ENCODE assay signal across 8 cellular contexts in genomic region chr3:197942956-197943556, GRCh38. TPM values are rescaled to one million over a fixed set of nuclear protein-coding genes. Genes with fewer than 3 reads are reported as not detected.
A peak's percentile ranks its signal among the peaks of the same experiment; 100 is the strongest.
DNase-seq lines count a peak whose midpoint lies in the region; ATAC-seq, FAIRE-seq and TF ChIP-seq lines count a peak whose summit lies in the region.

No MANE protein-coding gene starts in this region.

- H2AFZ ChIP-seq in Loucy (ENCODE audit: low read length) (no peak overlapping the region), smooth muscle cell (ENCODE audit: low read depth) (no peak overlapping the region)

- no peak overlapping the region for H3K27ac ChIP-seq in smooth muscle cell (ENCODE audit: low read depth)

- H3K4me3 ChIP-seq in Loucy (ENCODE audit: low read length, poor library complexity, severe bottlenecking) (no peak overlapping the region), smooth muscle cell (no peak overlapping the region)

- H3K4me1 ChIP-seq in Loucy (ENCODE audit: insufficient read depth, low read length, poor library complexity, severe bottlenecking), result peaks cover 6% of the 10 kb centered on the region
- no peaks in the 10 kb centered on the region for H3K4me1 ChIP-seq in smooth muscle cell (ENCODE audit: low read depth)

- H3K9me2 ChIP-seq in Loucy (replicated peaks; ENCODE audit: low read depth, low read length), result no peaks in the 10 kb centered on the region

- no peak for ATAC-seq in HG02981 (IDR thresholded peaks at IDR 0.05; ENCODE audit: unreplicated experiment)

- H3K9me3 ChIP-seq in Loucy (ENCODE audit: insufficient read depth, low read depth, low read length) (no peaks in the 10 kb centered on the region), smooth muscle cell (replicated peaks; ENCODE audit: low read depth) (no peaks in the 10 kb centered on the region)

- no peak overlapping the region for H3K9ac ChIP-seq in Loucy (ENCODE audit: low read depth, low read length, poor library complexity, severe bottlenecking)
- no peak overlapping the region for H3K9ac ChIP-seq in smooth muscle cell (ENCODE audit: low read depth)

- H3K36me3 ChIP-seq in Loucy (ENCODE audit: insufficient read depth, low read length) (no peaks in the 10 kb centered on the region), smooth muscle cell (ENCODE audit: low read depth) (no peaks in the 10 kb centered on the region)

- no peaks in the 10 kb centered on the region for H3K79me2 ChIP-seq in Loucy (ENCODE audit: insufficient read depth, low read length)
- H3K79me2 ChIP-seq in smooth muscle cell (ENCODE audit: low read depth), result no peaks in the 10 kb centered on the region

- TF ChIP-seq CTCF in Loucy (conservative IDR thresholded peaks at IDR 0.05; ENCODE audit: low read length), result peak; percentile 85
- TF ChIP-seq CTCF in smooth muscle cell (IDR thresholded peaks at IDR 0.05; ENCODE audit: borderline replicate concordance, insufficient read depth, poor library complexity, severe bottlenecking), result peak; percentile 67

- no peaks in the 10 kb centered on the region for H3K27me3 ChIP-seq in Loucy (ENCODE audit: insufficient read depth, low read length, poor library complexity, severe bottlenecking)
- H3K27me3 ChIP-seq in smooth muscle cell (ENCODE audit: low read depth), result no peaks in the 10 kb centered on the region

- no peaks in the 10 kb centered on the region for H3F3A ChIP-seq in Loucy (ENCODE audit: low read depth)
- no peaks in the 10 kb centered on the region for H3F3A ChIP-seq in smooth muscle cell (ENCODE audit: low read depth)

- in situ Hi-C loops in ACHN (cut with HindIII; ENCODE audit: low pct_ligation_motif_present, low pct_unique_long_range_greater_than_20kb, low sequenced_read_pairs), result no loop called here

- 60% methylated on average over 2 of the region's 2 CpGs for WGBS in smooth muscle cell (ENCODE audit: low lambda C conversion rate)

- DNase-seq in ACHN, result peak; percentile 56
- peak; percentile 54 for DNase-seq in EL
- peak; percentile 46 for DNase-seq in foreskin melanocyte
- DNase-seq in smooth muscle cell (lab: John Stamatoyannopoulos, UW; ENCODE audit: unreplicated experiment), result no peak
- DNase-seq in COR-L47 (lab: John Stamatoyannopoulos, UW), result no peak

- peak; percentile 70 for FAIRE-seq in TTC549 (lab: Jason Lieb, UNC)

- no peak overlapping the region for H3K4me2 ChIP-seq in Loucy (ENCODE audit: low read depth, low read length, poor library complexity, severe bottlenecking)
- no peak overlapping the region for H3K4me2 ChIP-seq in smooth muscle cell

- H4K20me1 ChIP-seq in Loucy (ENCODE audit: insufficient read depth, low read length, poor library complexity, severe bottlenecking) (no peaks in the 10 kb centered on the region), smooth muscle cell (ENCODE audit: low read depth) (no peaks in the 10 kb centered on the region)

RNA-seq across cellular contexts. Expression of gene RPL35A, which starts 6.9 kb away (rescaled TPM):
- total RNA-seq in smooth muscle cell, result 969 and 1,156 TPM in 2 replicates
- polyA plus RNA-seq in smooth muscle cell, result 778 and 854 TPM in 2 replicates

RNA-seq across cellular contexts. Expression of gene LMLN, which starts 17.0 kb away (rescaled TPM):
- total RNA-seq in smooth muscle cell, result 5.0 and 7.8 TPM in 2 replicates
- polyA plus RNA-seq in smooth muscle cell, result 2.1 and 3.7 TPM in 2 replicates

Comparison
In these comparisons a context has a peak if more than half of its experiments do, and no peak if none do; other contexts are left out.
1. DNase-seq: peak in ACHN (single experiment), EL (single experiment) and foreskin melanocyte (single experiment); none in smooth muscle cell (single experiment) and COR-L47 (single experiment).